Comparison of ENCODE assay signal across 31 cellular contexts in genomic region chr5:103480246-103480645, GRCh38.
"Had no signal": no experiment of that assay in that cellular context is flagged by ENCODE, and none has a peak within 500 bp of the region (broad histone marks: within the 10 kb centered on the region; RNA-seq: fewer than 3 reads in every experiment).

No MANE protein-coding gene starts in this region.

- H3K4me3 Mint-ChIP-seq: immature natural killer cell; naive B cell; natural killer cell treated with Interleukin-12 subunit alpha and Interleukin-12 subunit beta and Interleukin-15 and Interleukin-18, amount 100 ng/mL, for 72 hours; neural crest cell; stimulated activated naive CD8-positive, alpha-beta T cell treated with anti-CD3 and anti-CD28 coated beads, Interleukin-15, amount 100 ng/mL, for 72 hours; type B pancreatic cell had no signal

- ATAC-seq: heart right ventricle; left ventricle myocardium superior; lower lobe of right lung; natural killer cell treated with Interleukin-12 subunit alpha and Interleukin-12 subunit beta and Interleukin-15 and Interleukin-18, amount 100 ng/mL, for 72 hours; pancreas; right lobe of liver; stimulated activated naive CD8-positive, alpha-beta T cell treated with anti-CD3 and anti-CD28 coated beads, Interleukin-15, amount 100 ng/mL, for 72 hours had no signal

- H3K36me3 ChIP-seq: esophagus squamous epithelium, heart right ventricle, lower lobe of right lung, neutrophil, pancreas, right lobe of liver, suprapubic skin had no signal

- H3K27ac Mint-ChIP-seq: immature natural killer cell; natural killer cell treated with Interleukin-12 subunit alpha and Interleukin-12 subunit beta and Interleukin-15 and Interleukin-18, amount 100 ng/mL, for 72 hours; progenitor cell of endocrine pancreas; stimulated activated naive CD8-positive, alpha-beta T cell treated with anti-CD3 and anti-CD28 coated beads, Interleukin-15, amount 100 ng/mL, for 72 hours; type B pancreatic cell had no signal

- DNase-seq: cerebellar nuclear complex; dermis blood vessel endothelial cell; effector memory CD4-positive, alpha-beta T cell; erythroblast; esophagus squamous epithelium; foreskin melanocyte; glutamatergic neuron; heart right ventricle; hypothalamus; immature natural killer cell; islet precursor cell; kidney glomerular epithelial cell; left ventricle myocardium superior; lower lobe of right lung; naive B cell; pancreas; right lobe of liver; stimulated activated CD4-positive, alpha-beta T cell treated with anti-CD3 and anti-CD28 coated beads, Interleukin-12 subunit alpha, Interleukin-12 subunit beta, amount 100 ng/mL, for 4 hours; stimulated activated CD4-positive, alpha-beta T cell treated with anti-CD3 and anti-CD28 coated beads, Interleukin-1b, Interleukin-23, amount 100 ng/mL, for 48 hours; stimulated activated CD4-positive, alpha-beta T cell treated with anti-CD3 and anti-CD28 coated beads, Interleukin-4, amount 100 ng/mL, for 1 hour; stimulated activated CD8-positive, alpha-beta memory T cell treated with anti-CD3 and anti-CD28 coated beads, Interleukin-4, amount 100 ng/mL, for 48 hours; stimulated activated naive CD4-positive, alpha-beta T cell; stimulated activated naive CD8-positive, alpha-beta T cell treated with anti-CD3 and anti-CD28 coated beads, Interleukin-15, amount 100 ng/mL, for 72 hours had no signal

- H3K4me3 ChIP-seq: esophagus squamous epithelium, heart right ventricle, lower lobe of right lung, pancreas, right lobe of liver, smooth muscle cell, suprapubic skin had no signal

- H3K4me1 Mint-ChIP-seq: immature natural killer cell; naive B cell; stimulated activated naive CD8-positive, alpha-beta T cell treated with anti-CD3 and anti-CD28 coated beads, Interleukin-15, amount 100 ng/mL, for 72 hours had no signal

- H3K27ac ChIP-seq: esophagus squamous epithelium, heart right ventricle, lower lobe of right lung, neutrophil, pancreas, right lobe of liver, suprapubic skin had no signal

- H3K9me3 Mint-ChIP-seq: immature natural killer cell; naive B cell; natural killer cell treated with Interleukin-12 subunit alpha and Interleukin-12 subunit beta and Interleukin-15 and Interleukin-18, amount 100 ng/mL, for 72 hours; stimulated activated naive CD8-positive, alpha-beta T cell treated with anti-CD3 and anti-CD28 coated beads, Interleukin-15, amount 100 ng/mL, for 72 hours had no signal

- H3K9me3 ChIP-seq: esophagus squamous epithelium, heart right ventricle, lower lobe of right lung, neutrophil, pancreas, right lobe of liver, suprapubic skin had no signal

- H3K27me3 Mint-ChIP-seq: progenitor cell of endocrine pancreas; stimulated activated naive CD8-positive, alpha-beta T cell treated with anti-CD3 and anti-CD28 coated beads, Interleukin-15, amount 100 ng/mL, for 72 hours had no signal

- H3K36me3 Mint-ChIP-seq: immature natural killer cell; naive B cell; natural killer cell treated with Interleukin-12 subunit alpha and Interleukin-12 subunit beta and Interleukin-15 and Interleukin-18, amount 100 ng/mL, for 72 hours; type B pancreatic cell had no signal

- H3K27me3 ChIP-seq: esophagus squamous epithelium, heart right ventricle, neutrophil, pancreas, right lobe of liver, suprapubic skin had no signal

- H3K4me1 ChIP-seq: esophagus squamous epithelium, heart right ventricle, lower lobe of right lung, pancreas, right lobe of liver, suprapubic skin had no signal

- FAIRE-seq: endometrium, pancreas had no signal
